7 cellular contexts compared by ENCODE assay signal in the genomic region with DNA sequence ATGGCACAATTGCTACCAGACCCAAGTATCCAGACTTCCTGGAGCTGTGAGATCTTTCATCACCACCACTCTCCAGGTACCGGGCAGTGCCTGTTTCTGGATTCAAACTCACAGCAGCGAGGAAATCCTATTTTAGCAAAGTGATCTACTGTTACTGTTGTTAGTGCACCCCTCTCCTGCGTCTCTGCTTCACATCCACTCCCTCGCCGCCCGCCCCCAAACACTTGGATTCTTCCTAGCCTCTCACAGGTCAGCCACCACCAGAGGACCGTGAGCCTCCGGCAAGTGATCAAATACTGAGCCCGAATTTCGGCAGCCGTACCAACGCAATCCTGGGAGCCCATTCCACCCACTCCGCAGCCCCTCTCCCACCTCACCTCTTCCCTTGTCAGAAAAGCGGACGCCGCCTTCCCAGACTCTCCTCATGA. TPM values are rescaled to one million over a fixed set of nuclear protein-coding genes. Genes with fewer than 3 reads are reported as not detected.
A peak's percentile ranks its signal among the peaks of the same experiment; 100 is the strongest.
DNase-seq lines count a peak whose midpoint lies in the region; FAIRE-seq and TF ChIP-seq lines count a peak whose summit lies in the region.

No MANE protein-coding gene starts in this region.

- H2AFZ ChIP-seq in smooth muscle cell (ENCODE audit: low read depth) = peak overlapping the region; percentile 95

- H3K4me1 ChIP-seq in smooth muscle cell (ENCODE audit: low read depth) = peaks cover 22% of the 10 kb centered on the region

- H3K4me3 ChIP-seq in H7 (ENCODE audit: insufficient read depth, low read depth, low read length) (peak overlapping the region; percentile 59), LNCaP clone FGC (ENCODE audit: low read depth, low read length) (peak overlapping the region; percentile 90), bronchial epithelial cell (ENCODE audit: low read depth, low read length) (peak overlapping the region; percentile 69), smooth muscle cell (peak overlapping the region; percentile 95)

- H3K36me3 ChIP-seq in H7 (replicated peaks; ENCODE audit: control insufficient read depth, insufficient read depth, low read length) (peaks cover 7% of the 10 kb centered on the region), bronchial epithelial cell (ENCODE audit: control insufficient read depth, insufficient read depth, low read length) (no peaks in the 10 kb centered on the region), smooth muscle cell (ENCODE audit: low read depth) (no peaks in the 10 kb centered on the region)

- H3K27me3 ChIP-seq in H7 (ENCODE audit: control insufficient read depth, insufficient read depth, low read length) (no peaks in the 10 kb centered on the region), bronchial epithelial cell (ENCODE audit: control insufficient read depth, insufficient read depth, low read length) (no peaks in the 10 kb centered on the region), smooth muscle cell (ENCODE audit: low read depth) (no peaks in the 10 kb centered on the region)

- no peaks in the 10 kb centered on the region for H3K9me3 ChIP-seq in smooth muscle cell (replicated peaks; ENCODE audit: low read depth)

- H3K4me2 ChIP-seq in smooth muscle cell = peak overlapping the region; percentile 87

- TF ChIP-seq CTCF in GM12873 (IDR thresholded peaks at IDR 0.05; ENCODE audit: insufficient read depth, low read depth, low read length, missing control alignments) = peak; percentile 4
- TF ChIP-seq CTCF in LNCaP clone FGC (IDR thresholded peaks at IDR 0.05; ENCODE audit: control insufficient read depth, extremely low read depth, insufficient read depth) = 0 out of 2 replicates have a peak, but pooled peaks have one; percentile 2
- TF ChIP-seq CTCF in bronchial epithelial cell (IDR thresholded peaks at IDR 0.05; ENCODE audit: insufficient read depth, low read length, severe bottlenecking) = peak; percentile 17
- no peak for TF ChIP-seq CTCF in smooth muscle cell (IDR thresholded peaks at IDR 0.05; ENCODE audit: borderline replicate concordance, insufficient read depth, poor library complexity, severe bottlenecking)

- H3F3A ChIP-seq in smooth muscle cell (ENCODE audit: low read depth) = no peaks in the 10 kb centered on the region

- peak overlapping the region; percentile 99 for H3K27ac ChIP-seq in smooth muscle cell (ENCODE audit: low read depth)

- WGBS in smooth muscle cell (ENCODE audit: low lambda C conversion rate) = 0% methylated on average over 15 of the region's 16 CpGs

- H3K9ac ChIP-seq in smooth muscle cell (ENCODE audit: low read depth) = peak overlapping the region; percentile 99

- FAIRE-seq in bronchial epithelial cell (lab: Jason Lieb, UNC) = no peak

- no peaks in the 10 kb centered on the region for H4K20me1 ChIP-seq in smooth muscle cell (ENCODE audit: low read depth)

- peak; percentile 70 for DNase-seq in H7
- peak; percentile 17 for DNase-seq in LNCaP clone FGC (ENCODE audit: low read depth)
- DNase-seq in T-helper 22 cell (ENCODE audit: low read depth) = peak; percentile 51
- peak; percentile 52 for DNase-seq in bronchial epithelial cell (ENCODE audit: low read depth)
- DNase-seq in iris pigment epithelial cell (ENCODE audit: low read depth) = peak; percentile 68
- no peak for DNase-seq in smooth muscle cell (lab: John Stamatoyannopoulos, UW; ENCODE audit: unreplicated experiment)

- peaks cover 42% of the 10 kb centered on the region for H3K79me2 ChIP-seq in smooth muscle cell (ENCODE audit: low read depth)

RNA-seq across cellular contexts. Expression of gene METTL4, which starts 0.5 kb away (rescaled TPM):
- total RNA-seq in H7 (2014; rRNA removed; shearing (Covaris generic)) = 12.1 and 12.6 TPM in 2 replicates
- total RNA-seq in bronchial epithelial cell = 8.2 and 11.0 TPM in 2 replicates
- total RNA-seq in smooth muscle cell = 7.3 and 27.7 TPM in 2 replicates
- 6.6 and 8.2 TPM in 2 replicates for polyA plus RNA-seq in smooth muscle cell

RNA-seq across cellular contexts. Expression of gene NDC80, which starts 0.6 kb away (rescaled TPM):
- total RNA-seq in H7 (2014; rRNA removed; shearing (Covaris generic)) = 40.9 and 59.3 TPM in 2 replicates
- total RNA-seq in bronchial epithelial cell = 0.26 and 0.51 TPM in 2 replicates
- 8.2 and 9.1 TPM in 2 replicates for total RNA-seq in smooth muscle cell
- 8.1 and 8.8 TPM in 2 replicates for polyA plus RNA-seq in smooth muscle cell
